Comparison of ENCODE assay signal across 8 cellular contexts in the genomic region with DNA sequence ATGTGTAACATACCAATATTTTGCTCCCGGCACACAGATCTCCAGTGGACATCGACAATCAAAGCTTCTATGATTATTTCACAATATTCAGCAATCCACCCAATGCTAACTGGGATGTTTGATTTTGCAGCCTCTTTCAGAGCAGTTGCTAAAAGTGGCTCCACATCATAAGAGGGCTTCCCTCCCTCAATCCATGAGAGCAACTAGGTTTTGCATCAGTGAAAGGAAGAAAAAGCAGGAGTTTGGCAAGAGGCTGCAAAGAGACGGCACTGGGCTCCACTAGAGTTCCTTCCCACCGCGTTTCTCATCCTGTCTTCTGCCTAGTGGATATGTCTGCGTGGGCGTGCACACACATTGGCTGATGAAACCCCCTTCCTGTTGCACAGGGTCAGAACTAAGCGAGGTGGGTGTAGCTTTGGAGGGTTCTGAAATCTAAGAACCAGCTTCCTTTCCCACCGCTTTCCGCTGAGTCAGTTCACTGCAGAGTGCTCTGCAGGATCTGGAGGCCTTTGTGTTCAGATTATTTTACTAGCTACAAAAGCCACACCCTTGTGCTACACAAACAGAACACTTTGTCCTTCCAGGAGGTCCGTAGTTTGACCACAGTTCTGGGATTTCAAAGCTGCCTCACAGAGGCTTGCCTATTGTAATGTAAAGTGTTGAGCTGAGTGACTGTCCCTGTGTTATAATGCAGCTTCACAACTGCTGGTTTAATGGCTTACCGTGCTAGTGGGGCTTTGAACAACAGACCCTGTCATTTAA. TPM values are rescaled to one million over a fixed set of nuclear protein-coding genes. Genes with fewer than 3 reads are reported as not detected.
DNase-seq lines count a peak whose midpoint lies in the region; ATAC-seq and TF ChIP-seq lines count a peak whose summit lies in the region.

No MANE protein-coding gene starts in this region.

- H3K4me1 ChIP-seq in esophagus (ENCODE audit: control insufficient read depth in 2 of 2, insufficient read depth in 2 of 2, low read length in 1 of 2), result peaks cover 0 to 3% of the 10 kb centered on the region in 2 donors
- H3K4me1 ChIP-seq in mesodermal cell (ENCODE audit: control insufficient read depth, insufficient read depth, low read length, poor library complexity, severe bottlenecking), result peaks cover 45% of the 10 kb centered on the region

- peak; percentile 73 for DNase-seq in Caki2 (ENCODE audit: low read depth)
- DNase-seq in LNCaP clone FGC (ENCODE audit: low read depth), result peak; percentile 88
- peak; percentile 81 for DNase-seq in stromal cell of bone marrow (ENCODE audit: low read depth)
- DNase-seq in NCI-H82 treated with DMSO at 0.1 percent for 48 hours (lab: John Stamatoyannopoulos, UW; ENCODE audit: unreplicated experiment), result no peak

- H3K27ac ChIP-seq in esophagus (ENCODE audit: low read depth in 2 of 2, low read length in 1 of 2), result peak overlapping the region; percentile 78 to 94
- peak overlapping the region; percentile 97 for H3K27ac ChIP-seq in mesodermal cell (ENCODE audit: low read depth, low read length, severe bottlenecking)

- WGBS in esophagus, 2 donors, result 26 to 36% methylated on average over 12 of the region's 12 CpGs
- 25 to 41% methylated on average over 5 to 9 of the region's 12 CpGs for WGBS in mesodermal cell (ENCODE audit: insufficient coverage in 2 of 2), 2 experiments

- TF ChIP-seq CTCF in LNCaP clone FGC (IDR thresholded peaks at IDR 0.05; ENCODE audit: control insufficient read depth, extremely low read depth, insufficient read depth), result no peak
- no peak for TF ChIP-seq CTCF in WI38 (IDR thresholded peaks at IDR 0.05; ENCODE audit: low read depth, low read length)

- in situ Hi-C loops in Caki2 (cut with HindIII; ENCODE audit: low pct_unique_long_range_greater_than_20kb, low sequenced_read_pairs), result no loop called here

- no peaks in the 10 kb centered on the region for H3K36me3 ChIP-seq in esophagus (ENCODE audit: control insufficient read depth in 2 of 2, insufficient read depth in 2 of 2, low read length in 1 of 2)
- no peaks in the 10 kb centered on the region for H3K36me3 ChIP-seq in mesodermal cell (ENCODE audit: control insufficient read depth, insufficient read depth, low read length)

- H3K4me3 ChIP-seq in LNCaP clone FGC (ENCODE audit: low read depth, low read length), result no peak overlapping the region
- peak overlapping the region; percentile 25 for H3K4me3 ChIP-seq in WI38 (ENCODE audit: low read depth, low read length)
- H3K4me3 ChIP-seq in esophagus (ENCODE audit: low read depth in 1 of 2, low read length in 2 of 2), result peak overlapping the region in 1 of 2 donors; percentile 31
- H3K4me3 ChIP-seq in mesodermal cell (ENCODE audit: extremely low read depth, insufficient read depth, low read length, poor library complexity, severe bottlenecking), result peak overlapping the region; percentile 16

- no peak for ATAC-seq in GM19395 (IDR thresholded peaks at IDR 0.05; ENCODE audit: unreplicated experiment)

- H3K9me3 ChIP-seq in esophagus (ENCODE audit: control insufficient read depth in 2 of 2, insufficient read depth in 1 of 2, low read depth in 1 of 2, low read length in 1 of 2) (no peaks in the 10 kb centered on the region), mesodermal cell (ENCODE audit: control insufficient read depth, low read length) (no peaks in the 10 kb centered on the region)

- no peaks in the 10 kb centered on the region for H3K27me3 ChIP-seq in esophagus (ENCODE audit: control insufficient read depth in 1 of 2, insufficient read depth in 2 of 2, low read length in 2 of 2)

RNA-seq across cellular contexts. Expression of gene ARL4A, which starts 28.1 kb away (rescaled TPM):
- 31.2 and 45.1 TPM in 2 replicates for total RNA-seq in Caki2 (2014; rRNA removed; shearing (Covaris generic); ENCODE audit: low replicate concordance)
- 10 to 100 TPM; 29.3 to 43.0 TPM for polyA plus RNA-seq in esophagus
- polyA plus RNA-seq in mesodermal cell (2013, experiment 1 of 2), result 33.3 TPM
- 36.0 TPM for polyA plus RNA-seq in mesodermal cell (2013, experiment 2 of 2)
